Comparison of ENCODE assay signal across 15 cellular contexts in the genomic region with DNA sequence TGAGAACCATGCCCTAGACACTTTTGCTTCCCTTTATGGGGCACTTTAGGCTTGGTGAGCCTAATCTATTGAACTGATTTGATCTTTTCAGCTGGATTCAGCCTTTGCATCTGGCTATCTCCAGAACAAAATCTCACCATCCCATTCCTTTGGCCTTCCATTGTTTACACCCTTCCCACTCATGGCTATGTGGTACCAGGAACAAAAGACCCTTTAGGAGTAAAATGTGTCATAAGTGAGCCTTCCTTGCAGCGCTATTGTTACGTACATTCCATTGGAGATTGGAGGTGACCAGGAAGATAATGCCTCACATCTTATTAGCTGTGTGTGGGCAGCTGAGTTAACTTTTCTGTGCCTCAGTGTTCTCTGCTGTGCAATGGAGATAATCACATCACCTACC.
DNase-seq lines count a peak whose midpoint lies in the region; ATAC-seq and TF ChIP-seq lines count a peak whose summit lies in the region.
"Had no signal": no experiment of that assay in that cellular context is flagged by ENCODE, and none has a peak within 500 bp of the region (broad histone marks: within the 10 kb centered on the region; RNA-seq: fewer than 3 reads in every experiment).

No MANE protein-coding gene starts in this region.

- H3K27ac ChIP-seq in OCI-LY3 (ENCODE audit: low read length), result no peak overlapping the region
- H3K27ac ChIP-seq in ectodermal cell (ENCODE audit: insufficient read depth, low read depth, low read length, poor library complexity, severe bottlenecking), result peak overlapping the region; percentile 18
- no peak overlapping the region for H3K27ac ChIP-seq in neuronal stem cell (replicated peaks; ENCODE audit: low read length)
- no peak overlapping the region for H3K27ac ChIP-seq in foreskin keratinocyte
- H3K27ac ChIP-seq: BLaER1 had no signal

- H3K9me3 ChIP-seq in HAP-1 (no peaks in the 10 kb centered on the region), OCI-LY3 (ENCODE audit: insufficient read depth, low read length) (no peaks in the 10 kb centered on the region), ectodermal cell (ENCODE audit: control insufficient read depth, low read length) (no peaks in the 10 kb centered on the region), neuronal stem cell (replicated peaks in 1 of 2; ENCODE audit: control insufficient read depth in 2 of 2, insufficient read depth in 1 of 2, low read depth in 1 of 2, low read length in 2 of 2) (no peaks in the 10 kb centered on the region)
- H3K9me3 ChIP-seq: BLaER1 had no signal

- H2BK12ac ChIP-seq in neuronal stem cell (ENCODE audit: low read length), result no peak overlapping the region

- no peak overlapping the region for H3K18ac ChIP-seq in neuronal stem cell (ENCODE audit: low read length)

- no peaks in the 10 kb centered on the region for H3K36me3 ChIP-seq in HAP-1 (replicated peaks)
- no peaks in the 10 kb centered on the region for H3K36me3 ChIP-seq in OCI-LY3 (replicated peaks; ENCODE audit: low read depth, low read length)
- H3K36me3 ChIP-seq in ectodermal cell (ENCODE audit: control insufficient read depth, insufficient read depth, low read length), result no peaks in the 10 kb centered on the region
- no peaks in the 10 kb centered on the region for H3K36me3 ChIP-seq in neuronal stem cell (replicated peaks in 1 of 2; ENCODE audit: control insufficient read depth in 2 of 2, insufficient read depth in 2 of 2, low read length in 2 of 2)
- H3K36me3 ChIP-seq: BLaER1 had no signal

- no peaks in the 10 kb centered on the region for H4K20me1 ChIP-seq in OCI-LY3 (ENCODE audit: insufficient read depth, low read length)
- H4K20me1 ChIP-seq: BLaER1 had no signal

- H2BK15ac ChIP-seq in neuronal stem cell (ENCODE audit: low read length), result no peak overlapping the region

- H3K23ac ChIP-seq in neuronal stem cell (ENCODE audit: low read depth, low read length, poor library complexity), result no peak overlapping the region

- H3K79me1 ChIP-seq in neuronal stem cell (ENCODE audit: low read depth, low read length), result no peaks in the 10 kb centered on the region

- WGBS in ectodermal cell, 2 experiments, result 85 to 86% methylated on average over 2 of the region's 2 CpGs
- no CpG with 5 or more reads among the region's 2 CpGs for WGBS in neuronal stem cell (ENCODE audit: extremely low coverage in 2 of 2, insufficient read length in 2 of 2, insufficient replicate concordance in 1 of 2), 2 donors

- DNase-seq in HAP-1 (ENCODE audit: low spot score in 2 of 2) (peak; percentile 41 to 85), neuronal stem cell (ENCODE audit: low spot score) (peak; percentile 44), occipital lobe (lab: John Stamatoyannopoulos, UW) (no peak), foreskin keratinocyte (no peak)
- DNase-seq: Calu3; CD8-positive, alpha-beta T cell; Karpas-422; NCI-H1417 treated with DMSO at 0.1 percent for 48 hours; NCI-H524; SHP77 treated with DMSO at 0.1 percent for 48 hours had no signal

- no peaks in the 10 kb centered on the region for H3K79me2 ChIP-seq in OCI-LY3 (ENCODE audit: low read length)

- no peak overlapping the region for H4K8ac ChIP-seq in neuronal stem cell (ENCODE audit: low read depth, low read length)

- no peak overlapping the region for H2AFZ ChIP-seq in OCI-LY3 (ENCODE audit: low read depth, low read length)
- no peak overlapping the region for H2AFZ ChIP-seq in neuronal stem cell (ENCODE audit: low read length)

- no peak for TF ChIP-seq CTCF in OCI-LY3 (IDR thresholded peaks at IDR 0.05; ENCODE audit: low read depth, low read length)
- TF ChIP-seq CTCF in foreskin keratinocyte (conservative IDR thresholded peaks at IDR 0.05), result no peak

- no peak overlapping the region for H3K4me3 ChIP-seq in HAP-1
- 0 out of 2 replicates have a peak overlapping the region, but pooled peaks have one; percentile 16 for H3K4me3 ChIP-seq in OCI-LY3 (ENCODE audit: low read length)
- no peak overlapping the region for H3K4me3 ChIP-seq in ectodermal cell (ENCODE audit: insufficient read depth, low read depth, low read length)
- H3K4me3 ChIP-seq in neuronal stem cell (ENCODE audit: low read length in 2 of 2), result no peak overlapping the region
- H3K4me3 ChIP-seq: BLaER1, GM12878 had no signal

- H2AK5ac ChIP-seq in neuronal stem cell (ENCODE audit: low read depth, low read length), result no peak overlapping the region

- H3K9ac ChIP-seq in OCI-LY3 (ENCODE audit: low read length), result no peak overlapping the region
- no peak overlapping the region for H3K9ac ChIP-seq in neuronal stem cell (ENCODE audit: low read depth, low read length, poor library complexity)
- H3K9ac ChIP-seq: BLaER1 had no signal

- H3K14ac ChIP-seq in neuronal stem cell (ENCODE audit: low read length), result no peak overlapping the region

- in situ Hi-C loops in HAP-1 (cut with MboI; ENCODE audit: low sequenced_read_pairs), result no loop called here

- H4K91ac ChIP-seq in neuronal stem cell (ENCODE audit: low read depth, low read length, poor library complexity), result no peak overlapping the region

- H2BK120ac ChIP-seq in neuronal stem cell (ENCODE audit: low read depth, low read length), result no peak overlapping the region

- peak overlapping the region; percentile 68 for H3K4me2 ChIP-seq in OCI-LY3 (ENCODE audit: low read length)
- H3K4me2 ChIP-seq in neuronal stem cell (ENCODE audit: insufficient read depth, low read length, poor library complexity, severe bottlenecking), result no peak overlapping the region

- ATAC-seq in GM18861 (IDR thresholded peaks at IDR 0.05; ENCODE audit: unreplicated experiment) (no peak), foreskin keratinocyte (no peak)
- ATAC-seq: CD8-positive, alpha-beta T cell had no signal

- H3K27me3 ChIP-seq in HAP-1 (ENCODE audit: low read depth), result no peaks in the 10 kb centered on the region
- H3K27me3 ChIP-seq in OCI-LY3 (ENCODE audit: low read depth, low read length), result peaks cover 30% of the 10 kb centered on the region
- peaks cover 12% of the 10 kb centered on the region for H3K27me3 ChIP-seq in ectodermal cell (ENCODE audit: control insufficient read depth, insufficient read depth, low read length, poor library complexity, severe bottlenecking)
- peaks cover 0 to 45% (median 11%) of the 10 kb centered on the region in 3 experiments for H3K27me3 ChIP-seq in neuronal stem cell (ENCODE audit: control insufficient read depth in 3 of 3, insufficient read depth in 3 of 3, low read depth in 1 of 3, low read length in 3 of 3)
- H3K27me3 ChIP-seq in foreskin keratinocyte, result no peaks in the 10 kb centered on the region
- H3K27me3 ChIP-seq: BLaER1 had no signal

- H3K4ac ChIP-seq in neuronal stem cell (ENCODE audit: low read length), result no peak overlapping the region

- no peak overlapping the region for H2BK5ac ChIP-seq in neuronal stem cell (ENCODE audit: low read length)

- H3K4me1 ChIP-seq in HAP-1 (peaks cover 19% of the 10 kb centered on the region), OCI-LY3 (ENCODE audit: low read length) (peaks cover 44% of the 10 kb centered on the region), ectodermal cell (ENCODE audit: control insufficient read depth, insufficient read depth, low read length) (peaks cover 42% of the 10 kb centered on the region), neuronal stem cell (ENCODE audit: control insufficient read depth in 2 of 2, insufficient read depth in 1 of 2, low read depth in 1 of 2, low read length in 2 of 2) (peaks cover 0 to 18% of the 10 kb centered on the region in 2 donors), foreskin keratinocyte (peaks cover 48% of the 10 kb centered on the region)

Comparison
In these comparisons a context has a peak if more than half of its experiments do, and no peak if none do; other contexts are left out.
1. DNase-seq: peak in HAP-1 (2 of 2) and neuronal stem cell (single experiment); none in occipital lobe (single experiment) and foreskin keratinocyte (0 of 2).